ENCODE assay signal across 1 cellular context in genomic region chr2:43637030-43637803, GRCh38.
TF ChIP-seq lines count a peak whose summit lies in the region.

Gene PLEKHH2, plus strand, starts transcription at chr2:43637260. Its CDS starts 7,414 bp downstream, at chr2:43644674.

TF ChIP-seq in K562, 482 proteins besides CTCF, POLR2A, EP300 and RAD21 (continued from another document):
- TF ChIP-seq NONO (IDR thresholded peaks at IDR 0.05; ENCODE audit: low read depth in 2 of 2, low read length in 1 of 2) (no peak), ZFP36 (IDR thresholded peaks at IDR 0.05; ENCODE audit: low read depth, low read length, partially characterized antibody) (no peak), ZNF143 (CRISPR knock-in tag; IDR thresholded peaks at IDR 0.05) (no peak), BHLHE40 (IDR thresholded peaks at IDR 0.05; ENCODE audit: low read length) (no peak), SP1 (CRISPR knock-in tag; IDR thresholded peaks at IDR 0.05) (peak; percentile 94), TEAD2 (tag; IDR thresholded peaks at IDR 0.05) (no peak), LCOR (CRISPR knock-in tag; IDR thresholded peaks at IDR 0.05) (no peak), RFX5 (IDR thresholded peaks at IDR 0.05; ENCODE audit: low read depth, low read length) (no peak), ASH1L (IDR thresholded peaks at IDR 0.05; ENCODE audit: borderline replicate concordance, low read depth, partially characterized antibody) (no peak), ZNF121 (CRISPR knock-in tag; conservative IDR thresholded peaks at IDR 0.05) (no peak), MXI1 (IDR thresholded peaks at IDR 0.05; ENCODE audit: low read depth, low read length) (no peak)
- TF ChIP-seq, protein P1, sequence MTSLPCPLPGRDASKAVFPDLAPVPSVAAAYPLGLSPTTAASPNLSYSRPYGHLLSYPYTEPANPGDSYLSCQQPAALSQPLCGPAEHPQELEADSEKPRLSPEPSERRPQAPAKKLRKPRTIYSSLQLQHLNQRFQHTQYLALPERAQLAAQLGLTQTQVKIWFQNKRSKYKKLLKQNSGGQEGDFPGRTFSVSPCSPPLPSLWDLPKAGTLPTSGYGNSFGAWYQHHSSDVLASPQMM (CRISPR knock-in tag; IDR thresholded peaks at IDR 0.05) = no peak
- TF ChIP-seq, protein P2, sequence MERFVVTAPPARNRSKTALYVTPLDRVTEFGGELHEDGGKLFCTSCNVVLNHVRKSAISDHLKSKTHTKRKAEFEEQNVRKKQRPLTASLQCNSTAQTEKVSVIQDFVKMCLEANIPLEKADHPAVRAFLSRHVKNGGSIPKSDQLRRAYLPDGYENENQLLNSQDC (CRISPR knock-in tag; IDR thresholded peaks at IDR 0.05) = no peak
- TF ChIP-seq, protein P3, sequence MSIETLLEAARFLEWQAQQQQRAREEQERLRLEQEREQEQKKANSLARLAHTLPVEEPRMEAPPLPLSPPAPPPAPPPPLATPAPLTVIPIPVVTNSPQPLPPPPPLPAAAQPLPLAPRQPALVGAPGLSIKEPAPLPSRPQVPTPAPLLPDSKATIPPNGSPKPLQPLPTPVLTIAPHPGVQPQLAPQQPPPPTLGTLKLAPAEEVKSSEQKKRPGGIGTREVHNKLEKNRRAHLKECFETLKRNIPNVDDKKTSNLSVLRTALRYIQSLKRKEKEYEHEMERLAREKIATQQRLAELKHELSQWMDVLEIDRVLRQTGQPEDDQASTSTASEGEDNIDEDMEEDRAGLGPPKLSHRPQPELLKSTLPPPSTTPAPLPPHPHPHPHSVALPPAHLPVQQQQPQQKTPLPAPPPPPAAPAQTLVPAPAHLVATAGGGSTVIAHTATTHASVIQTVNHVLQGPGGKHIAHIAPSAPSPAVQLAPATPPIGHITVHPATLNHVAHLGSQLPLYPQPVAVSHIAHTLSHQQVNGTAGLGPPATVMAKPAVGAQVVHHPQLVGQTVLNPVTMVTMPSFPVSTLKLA (conservative IDR thresholded peaks at IDR 0.05) = 0 out of 4 replicates have a peak, but pooled peaks of 1 of the 2 experiments have one; percentile 23
